23 cellular contexts compared by ENCODE assay signal in the genomic region with DNA sequence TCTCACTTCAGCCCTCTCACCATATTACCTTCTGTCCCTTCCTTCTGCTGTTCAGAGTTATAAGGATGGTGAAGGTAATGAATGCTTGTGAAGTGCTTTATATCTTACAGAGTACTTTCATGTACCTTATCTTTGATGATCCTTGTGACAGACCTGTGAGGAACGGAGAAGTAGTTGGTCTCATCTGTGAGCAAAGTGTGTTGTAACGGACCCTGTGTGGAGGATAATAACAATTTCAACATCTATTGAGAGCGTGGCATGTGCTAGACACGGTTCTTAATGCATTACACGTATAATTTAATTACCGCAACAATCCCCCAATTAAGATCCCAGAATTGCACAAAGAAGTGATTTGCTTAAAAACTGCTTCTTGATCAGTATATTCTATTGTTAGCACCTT.
"Had no signal": no experiment of that assay in that cellular context is flagged by ENCODE, and none has a peak within 500 bp of the region (broad histone marks: within the 10 kb centered on the region; RNA-seq: fewer than 3 reads in every experiment).

No MANE protein-coding gene starts in this region.

- H3K4me1 Mint-ChIP-seq: activated B cell treated with CpG ODN at 0.5 μM for 24 hours; activated T-helper 17 cell treated with anti-CD3 and anti-CD28 coated beads, Interleukin-2, amount 50 U/mL, for 72 hours; memory B cell had no signal

- H3K4me3 Mint-ChIP-seq: activated B cell treated with CpG ODN at 0.5 μM for 24 hours; activated CD4-positive, alpha-beta T cell treated with anti-CD3 and anti-CD28 coated beads for 36 hours; activated T-cell treated with anti-CD3 and anti-CD28 coated beads, Interleukin-2, amount 50 U/mL, for 24 hours; activated T-helper 17 cell treated with anti-CD3 and anti-CD28 coated beads, Interleukin-2, amount 50 U/mL, for 72 hours; brain; memory B cell; stimulated activated naive B cell treated with anti-CD40 and anti-IgM and Interleukin-4, amounts not matched to agents 10 μg/mL and 1 μg/mL and 100 μg/mL, for 72 hours had no signal

- H3K27me3 ChIP-seq: gastrocnemius medialis, right lobe of liver had no signal

- H3K4me3 ChIP-seq: gastrocnemius medialis, right lobe of liver, thoracic aorta had no signal

- H3K27me3 Mint-ChIP-seq: activated B cell treated with CpG ODN at 0.5 μM for 24 hours; activated CD4-positive, alpha-beta T cell treated with anti-CD3 and anti-CD28 coated beads for 36 hours; activated T-cell treated with anti-CD3 and anti-CD28 coated beads, Interleukin-2, amount 50 U/mL, for 24 hours; activated T-helper 17 cell treated with anti-CD3 and anti-CD28 coated beads, Interleukin-2, amount 50 U/mL, for 72 hours; brain; memory B cell; stimulated activated naive B cell treated with anti-CD40 and anti-IgM and Interleukin-4, amounts not matched to agents 10 μg/mL and 1 μg/mL and 100 μg/mL, for 72 hours had no signal

- H3K36me3 ChIP-seq: gastrocnemius medialis, thoracic aorta had no signal

- H3K27ac Mint-ChIP-seq: activated B cell treated with CpG ODN at 0.5 μM for 24 hours; activated CD4-positive, alpha-beta T cell treated with anti-CD3 and anti-CD28 coated beads for 36 hours; activated naive CD4-positive, alpha-beta T cell treated with anti-CD3 and anti-CD28 coated beads, Interleukin-2, amount 50 U/mL, for 72 hours; activated T-cell treated with anti-CD3 and anti-CD28 coated beads, Interleukin-2, amount 50 U/mL, for 24 hours; activated T-helper 17 cell treated with anti-CD3 and anti-CD28 coated beads, Interleukin-2, amount 50 U/mL, for 72 hours; memory B cell; stimulated activated naive B cell treated with anti-CD40 and anti-IgM and Interleukin-4, amounts not matched to agents 10 μg/mL and 1 μg/mL and 100 μg/mL, for 72 hours had no signal

- ATAC-seq: activated CD4-positive, alpha-beta T cell treated with anti-CD3 and anti-CD28 coated beads for 36 hours; activated naive CD4-positive, alpha-beta T cell treated with anti-CD3 and anti-CD28 coated beads, Interleukin-2, amount 50 U/mL, for 72 hours; activated T-helper 17 cell treated with anti-CD3 and anti-CD28 coated beads, Interleukin-2, amount 50 U/mL, for 72 hours; esophagus mucosa; gastrocnemius medialis; left cardiac atrium; right lobe of liver; stimulated activated naive B cell treated with anti-CD40 and anti-IgM and Interleukin-4, amounts not matched to agents 10 μg/mL and 1 μg/mL and 100 μg/mL, for 72 hours had no signal

- H3K9me3 Mint-ChIP-seq: activated B cell treated with CpG ODN at 0.5 μM for 24 hours; activated naive CD4-positive, alpha-beta T cell treated with anti-CD3 and anti-CD28 coated beads, Interleukin-2, amount 50 U/mL, for 72 hours; activated T-cell treated with anti-CD3 and anti-CD28 coated beads, Interleukin-2, amount 50 U/mL, for 24 hours; activated T-helper 17 cell treated with anti-CD3 and anti-CD28 coated beads, Interleukin-2, amount 50 U/mL, for 72 hours; brain; memory B cell; stimulated activated naive B cell treated with anti-CD40 and anti-IgM and Interleukin-4, amounts not matched to agents 10 μg/mL and 1 μg/mL and 100 μg/mL, for 72 hours had no signal

- H3K36me3 Mint-ChIP-seq: activated naive CD4-positive, alpha-beta T cell treated with anti-CD3 and anti-CD28 coated beads, Interleukin-2, amount 50 U/mL, for 72 hours had no signal

- H3K4me1 ChIP-seq: parathyroid adenoma had no signal

- H3K27ac ChIP-seq: parathyroid adenoma, right lobe of liver had no signal

- H3K9me3 ChIP-seq: gastrocnemius medialis, right lobe of liver, thoracic aorta had no signal

- DNase-seq: activated B cell treated with CpG ODN at 0.5 μM for 24 hours; activated CD4-positive, alpha-beta T cell treated with anti-CD3 and anti-CD28 coated beads for 36 hours; activated CD4-positive, alpha-beta T cell treated with anti-CD3 and anti-CD28 coated beads, Interleukin-2, amount 50 U/mL, for 4 hours; activated CD8-positive, alpha-beta memory T cell treated with anti-CD3 and anti-CD28 coated beads, Interleukin-2, amount 50 U/mL, for 4 hours; activated T-cell treated with anti-CD3 and anti-CD28 coated beads, Interleukin-2, amount 50 U/mL, for 24 hours; aorta; dermis blood vessel endothelial cell; effector memory CD4-positive, alpha-beta T cell; gastrocnemius medialis; islet precursor cell; left cardiac atrium; right lobe of liver; stimulated activated CD4-positive, alpha-beta T cell treated with anti-CD3 and anti-CD28 coated beads, Interleukin-2, amount 100 ng/mL, for 48 hours; stimulated activated CD8-positive, alpha-beta memory T cell treated with anti-CD3 and anti-CD28 coated beads, Interleukin-4, amount 100 ng/mL, for 48 hours; stimulated activated naive B cell treated with anti-CD40 and anti-IgM and Interleukin-4, amounts not matched to agents 10 μg/mL and 1 μg/mL and 100 μg/mL, for 72 hours; T-helper 9 cell had no signal
